1 cellular context compared by ENCODE assay signal in genomic region chr9:133880851-133881634, GRCh38.
TF ChIP-seq lines count a peak whose summit lies in the region.

No MANE protein-coding gene starts in this region.

TF ChIP-seq in HEK293, 187 proteins besides CTCF, POLR2A, EP300 and RAD21 (continued from another document):
- TF ChIP-seq ZNF398 (tag by site-specific recombination; IDR thresholded peaks at IDR 0.05) (no peak), ZSCAN30 (tag by site-specific recombination; IDR thresholded peaks at IDR 0.05) (no peak), ZBTB17 (tag by site-specific recombination; IDR thresholded peaks at IDR 0.05) (peak; percentile 91), ZNF843 (tag by site-specific recombination; IDR thresholded peaks at IDR 0.05) (no peak), ZBTB44 (tag by site-specific recombination; IDR thresholded peaks at IDR 0.05) (no peak), ZNF701 (tag by site-specific recombination; IDR thresholded peaks at IDR 0.05) (no peak), ZNF394 (tag by site-specific recombination; IDR thresholded peaks at IDR 0.05; ENCODE audit: borderline replicate concordance) (no peak), ZBTB6 (tag by site-specific recombination; IDR thresholded peaks at IDR 0.05) (0 out of 2 replicates have a peak, but pooled peaks have one; percentile 54), ZNF513 (tag by site-specific recombination; IDR thresholded peaks at IDR 0.05) (no peak), KLF7 (tag by site-specific recombination; IDR thresholded peaks at IDR 0.05; ENCODE audit: borderline replicate concordance) (no peak), ZXDB (tag by site-specific recombination; IDR thresholded peaks at IDR 0.05) (no peak), ZNF658 (tag by site-specific recombination; IDR thresholded peaks at IDR 0.05) (no peak), ZNF621 (tag by site-specific recombination; IDR thresholded peaks at IDR 0.05) (no peak), BCL6B (tag by site-specific recombination; IDR thresholded peaks at IDR 0.05) (no peak), ZNF747 (tag by site-specific recombination; IDR thresholded peaks at IDR 0.05) (no peak), ZNF585B (tag by site-specific recombination; IDR thresholded peaks at IDR 0.05) (no peak)
